Comparison of ENCODE assay signal across 8 cellular contexts in the genomic region with DNA sequence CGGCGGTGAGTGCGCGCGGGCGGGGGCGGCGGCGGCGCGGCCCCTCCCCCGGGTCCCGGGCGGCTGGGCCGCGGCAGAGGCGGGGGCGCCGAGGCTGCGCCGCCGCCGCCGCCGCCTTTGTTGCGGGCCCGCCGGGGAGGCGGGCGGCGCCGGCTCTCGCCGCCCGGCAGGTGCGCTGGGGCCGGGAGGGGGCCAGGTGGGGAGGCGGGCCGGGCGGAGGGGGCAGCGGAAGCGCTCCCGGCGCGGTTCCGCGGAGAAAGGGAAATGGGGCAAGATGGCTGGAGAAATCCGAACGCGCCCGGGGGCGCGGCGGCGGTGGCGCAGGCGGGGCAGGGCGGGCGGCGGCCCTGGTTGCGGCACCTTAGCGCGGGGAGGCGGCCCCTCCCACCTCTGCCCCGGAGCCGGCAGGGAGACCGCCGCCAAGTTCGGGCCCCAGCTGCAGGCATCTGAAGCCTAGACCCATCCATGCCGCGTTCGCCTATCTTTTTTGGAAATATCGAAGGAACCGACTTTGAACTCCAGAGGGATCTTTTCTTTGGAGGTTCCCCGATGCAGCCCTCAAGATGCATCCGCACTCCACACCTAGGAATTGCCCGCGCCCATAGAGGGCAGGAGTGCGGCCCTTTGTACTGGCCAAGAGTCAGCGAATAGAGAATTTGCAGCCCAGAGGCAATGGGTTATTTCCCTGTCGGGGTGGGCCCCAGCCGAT. TPM values are rescaled to one million over a fixed set of nuclear protein-coding genes. Genes with fewer than 3 reads are reported as not detected.
DNase-seq lines count a peak whose midpoint lies in the region; FAIRE-seq and TF ChIP-seq lines count a peak whose summit lies in the region.

No MANE protein-coding gene starts in this region.

- intact Hi-C loops in spleen (cut with DNase I; ENCODE audit: low total_unique reads) = no loop called here

- H3K4me1 Mint-ChIP-seq in brain = peaks cover 65% of the 10 kb centered on the region

- H3K27me3 ChIP-seq in H7 (ENCODE audit: control insufficient read depth, insufficient read depth, low read length) (no peaks in the 10 kb centered on the region; the same call in 1 of the 2 replicates), spleen (replicated peaks in 1 of 7) (no peaks in the 10 kb centered on the region)

- FAIRE-seq in frontal cortex (lab: Jason Lieb, UNC) = no peak

- no peaks in the 10 kb centered on the region for H3K9me3 ChIP-seq in spleen

- TF ChIP-seq POLR2A in spleen (IDR thresholded peaks at IDR 0.05) = no peak

- peaks cover 0 to under 1% (median 0%) of the 10 kb centered on the region in 5 experiments for H3K9me3 Mint-ChIP-seq in brain

- peak overlapping the region; percentile 84 to 93 (median 89) for H3K27ac ChIP-seq in spleen

- H3K4me1 ChIP-seq in spleen = peaks cover 16 to 62% (median 56%) of the 10 kb centered on the region in 6 donors

- TF ChIP-seq CTCF in GM12865 (IDR thresholded peaks at IDR 0.05; ENCODE audit: insufficient read depth, low read depth, low read length, missing control alignments) (no peak), brain (conservative IDR thresholded peaks at IDR 0.05) (peak in 1 of 2 experiments; percentile 36), spleen (IDR thresholded peaks at IDR 0.05 in 8 of 11, conservative IDR thresholded peaks at IDR 0.05 in 3 of 11) (peak in 1 of 11 experiments; percentile 19)

- H3K36me3 ChIP-seq in H7 (replicated peaks; ENCODE audit: control insufficient read depth, insufficient read depth, low read length) (peaks cover 32% of the 10 kb centered on the region), spleen (peaks cover 0 to 39% (median 33%) of the 10 kb centered on the region in 6 donors)

- DNase-seq in GM12865 (ENCODE audit: low read depth) (peak; percentile 58), H7 (peak; percentile 87), M059J (ENCODE audit: low read depth) (peak; percentile 40), T1000 (lab: John Stamatoyannopoulos, UW) (peak; percentile 17), inferior parietal cortex (ENCODE audit: extremely low spot score) (peak; percentile 31), spleen (peak; percentile 92), frontal cortex (ENCODE audit: low spot score in 2 of 2) (no peak)

- WGBS in spleen, 5 donors = 1 to 2% (median 1%) methylated on average over 27 to 82 of the region's 82 CpGs

- H3K36me3 Mint-ChIP-seq in brain = peaks cover 42% of the 10 kb centered on the region

- H3K27me3 Mint-ChIP-seq in brain = peaks cover 3% of the 10 kb centered on the region

- H3K4me3 ChIP-seq in GM12865 (ENCODE audit: low read depth, low read length) (peak overlapping the region; percentile 85), H7 (ENCODE audit: insufficient read depth, low read depth, low read length) (peak overlapping the region; percentile 75), spleen (peak overlapping the region; percentile 64 to 91 (median 72))

- H3K4me3 Mint-ChIP-seq in brain = peak overlapping the region; percentile 86 to 92 (median 90)

- H3K27ac Mint-ChIP-seq in brain = peak overlapping the region; percentile 75 to 97 (median 92)

RNA-seq across cellular contexts. Expression of a gene that starts 0.5 kb away (rescaled TPM):
- 43.0 and 46.9 TPM in 2 replicates for total RNA-seq in H7 (2014; rRNA removed; shearing (Covaris generic))
- 15.9 and 28.7 TPM in 2 replicates for total RNA-seq in M059J (2014; rRNA removed; shearing (Covaris generic))
- polyA plus RNA-seq in brain (ENCODE audit: insufficient read depth, low read depth, low replicate concordance) (39.1 TPM), spleen (10 to 100 TPM in 1 of 3 donors, 1 to 10 TPM in 2; 7.3 to 12.5 (median 8.3) TPM)
- total RNA-seq in spleen (10 to 100 TPM; 33.3 to 42.6 (median 36.1) TPM), frontal cortex (62.4 TPM)

RNA-seq across cellular contexts. Expression of a gene that starts 36.3 kb away (rescaled TPM):
- total RNA-seq in H7 (2014; rRNA removed; shearing (Covaris generic)) = 30.7 and 39.4 TPM in 2 replicates
- 14.0 and 15.1 TPM in 2 replicates for total RNA-seq in M059J (2014; rRNA removed; shearing (Covaris generic))
- polyA plus RNA-seq in brain (ENCODE audit: insufficient read depth, low read depth, low replicate concordance) (16.7 TPM), spleen (10 to 100 TPM in 2 of 3 donors, 1 to 10 TPM in 1; 8.6 to 11.7 (median 10.3) TPM)
- total RNA-seq in spleen (10 to 100 TPM in 4 of 7 donors, 1 to 10 TPM in 3; 9.1 to 15.7 (median 10.2) TPM), frontal cortex (66.9 TPM)

Comparison
In these comparisons a context has a peak if more than half of its experiments do, and no peak if none do; other contexts are left out.
1. DNase-seq: peak in GM12865 (single experiment), H7 (single experiment), M059J (single experiment), T1000 (single experiment), inferior parietal cortex (single experiment) and spleen (single experiment); none in frontal cortex (0 of 2).
2. Peak in every context shown above with its lines, with median percentiles within 50 percentile points of each other: H3K4me3 ChIP-seq.